21 cellular contexts compared by ENCODE assay signal in genomic region chr17:8944748-8945147, GRCh38. TPM values are rescaled to one million over a fixed set of nuclear protein-coding genes. Genes with fewer than 3 reads are reported as not detected.
DNase-seq lines count a peak whose midpoint lies in the region; ATAC-seq and TF ChIP-seq lines count a peak whose summit lies in the region.
"Had no signal": no experiment of that assay in that cellular context is flagged by ENCODE, and none has a peak within 500 bp of the region (broad histone marks: within the 10 kb centered on the region; RNA-seq: fewer than 3 reads in every experiment).

No MANE protein-coding gene starts in this region.

- no peak overlapping the region for H3K4me3 ChIP-seq in left ventricle myocardium inferior
- no peak overlapping the region for H3K4me3 ChIP-seq in left lung
- H3K4me3 ChIP-seq: A549, hepatocyte, lung, MG63 had no signal

- peaks cover 7% of the 10 kb centered on the region for H3K9me3 ChIP-seq in left ventricle myocardium inferior (replicated peaks)
- no peaks in the 10 kb centered on the region for H3K9me3 ChIP-seq in left lung

- H3K36me3 ChIP-seq in left ventricle myocardium inferior, result no peaks in the 10 kb centered on the region
- peaks cover 0 to 11% of the 10 kb centered on the region in 2 donors for H3K36me3 ChIP-seq in left lung
- H3K36me3 ChIP-seq: MG63 had no signal

- H3K36me3 Mint-ChIP-seq in stimulated activated memory B cell treated with anti-CD40 and anti-IgM and Interleukin-4, amounts not matched to agents 10 μg/mL and 1 μg/mL and 100 μg/mL, for 72 hours, result peaks cover 33% of the 10 kb centered on the region

- TF ChIP-seq CTCF in left ventricle myocardium inferior (IDR thresholded peaks at IDR 0.05; ENCODE audit: borderline replicate concordance), result no peak
- no peak for TF ChIP-seq CTCF in left lung (IDR thresholded peaks at IDR 0.05)

- intact Hi-C loops in left ventricle myocardium inferior (cut with micrococcal nuclease), result no loop called here
- intact Hi-C loops in cardiac septum (cut with DNase I), result no loop called here
- intact Hi-C loops in left lung (cut with DNase I), result no loop called here

- no peak overlapping the region for H3K4me3 Mint-ChIP-seq in stimulated activated memory B cell treated with anti-CD40 and anti-IgM and Interleukin-4, amounts not matched to agents 10 μg/mL and 1 μg/mL and 100 μg/mL, for 72 hours
- H3K4me3 Mint-ChIP-seq: activated T-cell treated with anti-CD3 and anti-CD28 coated beads, Interleukin-2, amount 50 U/mL, for 72 hours had no signal

- H3K27me3 ChIP-seq in left ventricle myocardium inferior (ENCODE audit: low read depth) (peaks cover 70% of the 10 kb centered on the region), left lung (peaks cover 0 to 10% of the 10 kb centered on the region in 2 donors)
- H3K27me3 ChIP-seq: foreskin keratinocyte, MG63 had no signal

- DNase-seq in left ventricle myocardium inferior (no peak), cardiac septum (ENCODE audit: low spot score) (no peak), NOMO-1 treated with dmso at 0.1 percent for 144 hours (lab: John Stamatoyannopoulos, UW; ENCODE audit: unreplicated experiment) (peak; percentile 36), left lung (no peak), NAMALWA (ENCODE audit: low spot score) (no peak), kidney glomerular epithelial cell (lab: John Stamatoyannopoulos, UW) (no peak)
- DNase-seq: activated naive CD4-positive, alpha-beta T cell treated with anti-CD3 and anti-CD28 coated beads, Interleukin-2, amount 50 U/mL, for 16 hours; activated T-cell treated with anti-CD3 and anti-CD28 coated beads, Interleukin-2, amount 50 U/mL, for 72 hours; foreskin keratinocyte; HCEC 1CT; MG63; NCI-H1436 treated with DMSO at 0.1 percent for 48 hours; NCI-H524 treated with DMSO at 0.1 percent for 48 hours; occipital lobe; stimulated activated CD4-positive, alpha-beta T cell treated with anti-CD3 and anti-CD28 coated beads, Interleukin-4, amount 100 ng/mL, for 4 hours had no signal

- H3K27ac Mint-ChIP-seq in stimulated activated memory B cell treated with anti-CD40 and anti-IgM and Interleukin-4, amounts not matched to agents 10 μg/mL and 1 μg/mL and 100 μg/mL, for 72 hours, result peak overlapping the region; percentile 46

- no peaks in the 10 kb centered on the region for H3K9me3 Mint-ChIP-seq in stimulated activated memory B cell treated with anti-CD40 and anti-IgM and Interleukin-4, amounts not matched to agents 10 μg/mL and 1 μg/mL and 100 μg/mL, for 72 hours

- H3K27ac ChIP-seq in left ventricle myocardium inferior (replicated peaks) (peak overlapping the region; percentile 8), left lung (peak overlapping the region in 1 of 2 donors; percentile 83)
- H3K27ac ChIP-seq: A549, foreskin keratinocyte, hepatocyte had no signal

- no peaks in the 10 kb centered on the region for H3K27me3 Mint-ChIP-seq in stimulated activated memory B cell treated with anti-CD40 and anti-IgM and Interleukin-4, amounts not matched to agents 10 μg/mL and 1 μg/mL and 100 μg/mL, for 72 hours

- peaks cover 75% of the 10 kb centered on the region for H3K4me1 Mint-ChIP-seq in stimulated activated memory B cell treated with anti-CD40 and anti-IgM and Interleukin-4, amounts not matched to agents 10 μg/mL and 1 μg/mL and 100 μg/mL, for 72 hours

- peaks cover 6% of the 10 kb centered on the region for H3K4me1 ChIP-seq in left ventricle myocardium inferior
- peaks cover 0 to 91% of the 10 kb centered on the region in 2 donors for H3K4me1 ChIP-seq in left lung
- H3K4me1 ChIP-seq: A549, foreskin keratinocyte had no signal

- ATAC-seq in left lung (peak; percentile 46), HG02970 (IDR thresholded peaks at IDR 0.05; ENCODE audit: low FRiP score, unreplicated experiment) (no peak)
- ATAC-seq in stimulated activated memory B cell treated with anti-CD40 and anti-IgM and Interleukin-4, amounts not matched to agents 10 μg/mL and 1 μg/mL and 100 μg/mL, for 72 hours, result no peak
- ATAC-seq: A549; activated T-cell treated with anti-CD3 and anti-CD28 coated beads, Interleukin-2, amount 50 U/mL, for 72 hours; foreskin keratinocyte; SK-N-SH treated with all-trans-retinoic acid at 6 μM for 48 hours had no signal

RNA-seq across cellular contexts. Expression of gene PIK3R5, which starts 20.8 kb away (rescaled TPM):
- 2.7 TPM for total RNA-seq in left ventricle myocardium inferior
- total RNA-seq in cardiac septum, result 2.0 TPM
- 10 to 100 TPM; 19.4 to 84.8 TPM for total RNA-seq in left lung
- total RNA-seq: foreskin keratinocyte had no signal
